ENCODE assay signal across 13 cellular contexts in the genomic region with DNA sequence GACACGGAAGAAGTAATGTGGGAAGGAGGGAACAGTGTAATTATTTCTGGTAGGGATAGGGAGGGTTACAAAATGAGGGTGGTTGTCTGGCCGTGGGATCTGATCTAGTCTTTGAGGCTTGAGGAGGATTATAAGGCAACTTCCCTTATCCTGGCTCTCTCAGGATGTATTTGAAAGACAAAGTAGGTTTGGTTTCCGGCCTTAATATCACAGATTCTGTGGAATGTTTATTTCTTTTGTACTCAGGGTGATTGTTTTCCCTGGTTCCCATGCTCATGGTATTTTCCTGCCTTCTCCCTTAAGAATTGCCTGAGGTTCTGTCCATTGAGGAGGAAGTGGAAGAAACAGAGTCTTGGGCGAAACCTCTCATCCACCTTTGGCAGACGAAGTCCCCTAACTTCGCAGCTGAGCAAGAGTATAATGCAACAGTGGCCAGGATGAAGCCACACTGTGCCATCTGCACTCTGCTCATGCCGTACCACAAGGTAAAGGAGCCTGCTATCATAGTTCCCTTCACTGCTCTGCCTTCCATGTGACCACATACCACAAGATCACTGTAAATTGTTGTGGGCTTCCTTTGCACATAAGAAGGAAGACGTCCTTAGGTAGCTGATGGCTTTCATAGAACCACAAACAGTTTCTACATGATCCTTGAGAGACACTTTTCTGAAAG.
DNase-seq lines count a peak whose midpoint lies in the region; ATAC-seq, FAIRE-seq and TF ChIP-seq lines count a peak whose summit lies in the region.
"Had no signal": no experiment of that assay in that cellular context is flagged by ENCODE, and none has a peak within 500 bp of the region (broad histone marks: within the 10 kb centered on the region; RNA-seq: fewer than 3 reads in every experiment).

No MANE protein-coding gene starts in this region.

- H3K4me3 Mint-ChIP-seq in endodermal cell, result no peak overlapping the region

- intact Hi-C loops in dorsolateral prefrontal cortex (cut with DNase I), result no loop called here
- intact Hi-C loops in vagina (cut with DNase I), result no loop called here

- DNase-seq in GDM1 (lab: John Stamatoyannopoulos, UW) (peak; percentile 48), MV-4-11 (lab: John Stamatoyannopoulos, UW) (peak; percentile 96), endodermal cell (no peak), dorsolateral prefrontal cortex (no peak), vagina (ENCODE audit: extremely low spot score in 2 of 2) (no peak), small intestine (no peak), urothelium cell line (ENCODE audit: low spot score) (no peak)
- DNase-seq: IMR-90, NCI-H2227 treated with DMSO at 0.1 percent for 48 hours had no signal

- H3K27me3 ChIP-seq in endodermal cell (ENCODE audit: control insufficient read depth, insufficient read depth, low read length, poor library complexity, severe bottlenecking) (no peaks in the 10 kb centered on the region), dorsolateral prefrontal cortex (no peaks in the 10 kb centered on the region), vagina (no peaks in the 10 kb centered on the region), small intestine (ENCODE audit: control insufficient read depth in 2 of 2, insufficient read depth in 2 of 2, low read length in 2 of 2) (no peaks in the 10 kb centered on the region)
- H3K27me3 ChIP-seq: SJSA1 had no signal

- peaks cover 33% of the 10 kb centered on the region for H3K36me3 Mint-ChIP-seq in endodermal cell (ENCODE audit: low read depth)

- no peak for TF ChIP-seq POLR2A in vagina (IDR thresholded peaks at IDR 0.05)

- TF ChIP-seq CTCF in endodermal cell (conservative IDR thresholded peaks at IDR 0.05) (no peak), dorsolateral prefrontal cortex (IDR thresholded peaks at IDR 0.05 in 54 of 56, conservative IDR thresholded peaks at IDR 0.05 in 2 of 56; ENCODE audit: low read depth in 1 of 56, partially characterized antibody in 56 of 56) (no peak), vagina (IDR thresholded peaks at IDR 0.05) (no peak)

- ATAC-seq in GM21423 (IDR thresholded peaks at IDR 0.05; ENCODE audit: unreplicated experiment), result peak; percentile 86

- H3K27ac Mint-ChIP-seq in endodermal cell, result peak overlapping the region; percentile 82

- H3K27ac ChIP-seq in endodermal cell (ENCODE audit: low read depth, low read length) (no peak overlapping the region), dorsolateral prefrontal cortex (no peak overlapping the region), vagina (no peak overlapping the region), small intestine (ENCODE audit: low read depth in 1 of 2, low read length in 1 of 2) (no peak overlapping the region)
- H3K27ac ChIP-seq: SJSA1 had no signal

- 91 to 96% methylated on average over 8 of the region's 8 CpGs for WGBS in endodermal cell (ENCODE audit: insufficient coverage in 1 of 2, insufficient read length in 1 of 2), 2 experiments
- 76 to 93% (median 80%) methylated on average over 8 of the region's 8 CpGs for WGBS in small intestine, 3 donors

- no peak overlapping the region for H3K9ac ChIP-seq in endodermal cell (ENCODE audit: extremely low read depth, low read length, poor library complexity, severe bottlenecking)

- H3K27me3 Mint-ChIP-seq in endodermal cell (ENCODE audit: insufficient read depth), result no peaks in the 10 kb centered on the region

- FAIRE-seq in small intestine (lab: Jason Lieb, UNC) (no peak), urothelium cell line (lab: Jason Lieb, UNC) (no peak)
- FAIRE-seq: frontal cortex had no signal

- peaks cover 5% of the 10 kb centered on the region for H3K4me1 ChIP-seq in endodermal cell (ENCODE audit: control insufficient read depth, insufficient read depth, low read length)
- H3K4me1 ChIP-seq in vagina, result no peaks in the 10 kb centered on the region
- no peaks in the 10 kb centered on the region for H3K4me1 ChIP-seq in small intestine (ENCODE audit: control insufficient read depth in 2 of 2, insufficient read depth in 1 of 2, low read depth in 1 of 2, low read length in 1 of 2)
- H3K4me1 ChIP-seq: SJSA1 had no signal

- H3K4me3 ChIP-seq in endodermal cell (ENCODE audit: low read length), result no peak overlapping the region
- no peak overlapping the region for H3K4me3 ChIP-seq in dorsolateral prefrontal cortex
- H3K4me3 ChIP-seq in vagina, result no peak overlapping the region
- no peak overlapping the region for H3K4me3 ChIP-seq in small intestine (ENCODE audit: low read depth in 1 of 2, low read length in 2 of 2)
- H3K4me3 ChIP-seq: lung, SJSA1 had no signal

- no peaks in the 10 kb centered on the region for H3K9me3 ChIP-seq in endodermal cell (ENCODE audit: control insufficient read depth, low read length)
- H3K9me3 ChIP-seq in vagina, result no peaks in the 10 kb centered on the region
- no peaks in the 10 kb centered on the region for H3K9me3 ChIP-seq in small intestine (ENCODE audit: control insufficient read depth, low read depth)
- H3K9me3 ChIP-seq: SJSA1 had no signal

- H3K36me3 ChIP-seq in endodermal cell (ENCODE audit: control insufficient read depth, insufficient read depth, low read length), result peaks cover 65% of the 10 kb centered on the region
- H3K36me3 ChIP-seq in vagina, result peaks cover 0 to 22% of the 10 kb centered on the region in 2 donors
- H3K36me3 ChIP-seq in small intestine (ENCODE audit: control insufficient read depth in 2 of 2, insufficient read depth in 2 of 2, low read length in 2 of 2), result peaks cover 6 to 15% of the 10 kb centered on the region in 2 donors
- H3K36me3 ChIP-seq: SJSA1 had no signal

- H3K4me1 Mint-ChIP-seq in endodermal cell, result no peaks in the 10 kb centered on the region

- H3K9me3 Mint-ChIP-seq in endodermal cell, result no peaks in the 10 kb centered on the region

Comparison
In these comparisons a context has a peak if more than half of its experiments do, and no peak if none do; other contexts are left out.
1. DNase-seq: peak in GDM1 (single experiment) and MV-4-11 (single experiment); none in endodermal cell (single experiment), dorsolateral prefrontal cortex (0 of 10), vagina (0 of 2), small intestine (single experiment) and urothelium cell line (single experiment).